Comparison of ENCODE assay signal across 8 cellular contexts in the genomic region with DNA sequence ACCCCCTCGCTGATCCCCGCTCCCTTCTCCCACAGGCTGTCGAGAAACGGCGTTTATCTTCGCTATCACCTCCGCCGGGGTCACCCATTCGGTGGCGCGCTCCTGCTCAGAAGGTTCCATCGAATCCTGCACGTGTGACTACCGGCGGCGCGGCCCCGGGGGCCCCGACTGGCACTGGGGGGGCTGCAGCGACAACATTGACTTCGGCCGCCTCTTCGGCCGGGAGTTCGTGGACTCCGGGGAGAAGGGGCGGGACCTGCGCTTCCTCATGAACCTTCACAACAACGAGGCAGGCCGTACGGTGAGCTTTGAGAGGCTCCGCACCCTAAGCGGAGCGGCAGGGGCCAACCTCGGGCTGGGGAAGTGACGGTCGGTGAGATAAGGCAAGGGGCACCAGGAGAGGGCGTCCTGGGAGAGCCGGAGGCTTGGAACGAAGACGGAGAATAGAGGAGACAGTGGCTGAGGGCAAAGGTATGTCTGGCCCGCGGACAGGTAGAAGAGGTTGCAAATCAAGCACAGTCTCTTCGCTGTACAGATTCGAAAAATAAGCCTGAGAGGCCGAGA. TPM values are rescaled to one million over a fixed set of nuclear protein-coding genes. Genes with fewer than 3 reads are reported as not detected.
DNase-seq lines count a peak whose midpoint lies in the region; ATAC-seq and TF ChIP-seq lines count a peak whose summit lies in the region.

No MANE protein-coding gene starts in this region.

- no peaks in the 10 kb centered on the region for H3K79me2 ChIP-seq in ACC112 (ENCODE audit: control insufficient read depth, insufficient read depth, low read length, unreplicated experiment)

- H3K27me3 ChIP-seq in ACC112 (ENCODE audit: insufficient read depth, low read length) = peaks cover 81% of the 10 kb centered on the region
- H3K27me3 ChIP-seq in HUES6 (ENCODE audit: control insufficient read depth, insufficient read depth, low read length) = peaks cover 99% of the 10 kb centered on the region
- peaks cover 8 to 51% of the 10 kb centered on the region in 2 donors for H3K27me3 ChIP-seq in right lobe of liver
- peaks cover 0 to 58% (median 36%) of the 10 kb centered on the region in 4 donors for H3K27me3 ChIP-seq in upper lobe of left lung

- H2AFZ ChIP-seq in ACC112 (ENCODE audit: low read length, unreplicated experiment) = no peak overlapping the region

- TF ChIP-seq EP300 in upper lobe of left lung (IDR thresholded peaks at IDR 0.05) = no peak

- no peak for TF ChIP-seq POLR2A in right lobe of liver (IDR thresholded peaks at IDR 0.05)
- no peak for TF ChIP-seq POLR2A in upper lobe of left lung (IDR thresholded peaks at IDR 0.05)

- peaks cover 52% of the 10 kb centered on the region for H3K4me1 Mint-ChIP-seq in activated naive CD4-positive, alpha-beta T cell treated with anti-CD3 and anti-CD28 coated beads, Interleukin-2, amount 10 ng/mL, durations not matched to agents 7 days and 5 days

- peaks cover 32% of the 10 kb centered on the region for H3K4me1 ChIP-seq in ACC112 (ENCODE audit: control insufficient read depth, insufficient read depth, low read length, unreplicated experiment)
- H3K4me1 ChIP-seq in HUES6 (ENCODE audit: control insufficient read depth, insufficient read depth, low read length) = peaks cover 30% of the 10 kb centered on the region
- peaks cover 4 to 34% (median 16%) of the 10 kb centered on the region in 4 donors for H3K4me1 ChIP-seq in right lobe of liver
- H3K4me1 ChIP-seq in upper lobe of left lung = peaks cover 39 to 44% (median 42%) of the 10 kb centered on the region in 4 donors

- peaks cover 100% of the 10 kb centered on the region for H3K27me3 Mint-ChIP-seq in activated naive CD4-positive, alpha-beta T cell treated with anti-CD3 and anti-CD28 coated beads, Interleukin-2, amount 10 ng/mL, durations not matched to agents 7 days and 5 days

- DNase-seq in activated naive CD4-positive, alpha-beta T cell treated with anti-CD3 and anti-CD28 coated beads, Interleukin-2, amount 10 ng/mL, durations not matched to agents 7 days and 5 days = peak; percentile 50
- peak in 1 of 3 donors; percentile 28 for DNase-seq in right lobe of liver
- DNase-seq in upper lobe of left lung = peak in 1 of 2 donors; percentile 85

- TF ChIP-seq CTCF in right lobe of liver (IDR thresholded peaks at IDR 0.05) (no peak), upper lobe of left lung (IDR thresholded peaks at IDR 0.05) (no peak)

- H3K36me3 Mint-ChIP-seq in activated naive CD4-positive, alpha-beta T cell treated with anti-CD3 and anti-CD28 coated beads, Interleukin-2, amount 10 ng/mL, durations not matched to agents 7 days and 5 days = peaks cover 11% of the 10 kb centered on the region

- H3K27ac ChIP-seq in ACC112 (ENCODE audit: low read depth, low read length) (no peak overlapping the region), HUES6 (ENCODE audit: low read depth, low read length) (no peak overlapping the region), right lobe of liver (no peak overlapping the region), upper lobe of left lung (no peak overlapping the region)

- CTCF ChIA-PET in activated naive CD4-positive, alpha-beta T cell treated with anti-CD3 and anti-CD28 coated beads, Interleukin-2, amount 10 ng/mL, durations not matched to agents 7 days and 5 days (lab: Charles Lee) = interaction anchor here (1.3 to 9.5 kb wide), 7 partner anchors 7 to 127 kb away, joined by 4 to 121 read pairs (median 36); a partner anchor contains a TSS

- 2% methylated on average over 11 of the region's 46 CpGs for WGBS in right lobe of liver (ENCODE audit: insufficient coverage, low coverage, low lambda C conversion rate, missing lambda C conversion rate)
- 2% methylated on average over 34 to 45 of the region's 46 CpGs for WGBS in upper lobe of left lung, 2 donors

- H3K4me3 ChIP-seq in ACC112 (ENCODE audit: low read depth, low read length) (peak overlapping the region; percentile 53; the same call in 1 of the 2 replicates), HUES6 (ENCODE audit: low read depth, low read length) (peak overlapping the region; percentile 65), right lobe of liver (peak overlapping the region; percentile 6 to 15 (median 9)), upper lobe of left lung (peak overlapping the region in 3 of 4 donors; percentile 28 to 40 (median 37))

- peak overlapping the region; percentile 77 for H3K27ac Mint-ChIP-seq in activated naive CD4-positive, alpha-beta T cell treated with anti-CD3 and anti-CD28 coated beads, Interleukin-2, amount 10 ng/mL, durations not matched to agents 7 days and 5 days

- H3K9me3 ChIP-seq in HUES6 (ENCODE audit: control insufficient read depth, insufficient read depth, low read depth, low read length) = no peaks in the 10 kb centered on the region
- no peaks in the 10 kb centered on the region for H3K9me3 ChIP-seq in right lobe of liver
- H3K9me3 ChIP-seq in upper lobe of left lung = no peaks in the 10 kb centered on the region

- no peak overlapping the region for H3K9ac ChIP-seq in HUES6 (ENCODE audit: low read length)

- intact Hi-C loops in right lobe of liver (cut with DNase I) = no loop called here

- ATAC-seq in right lobe of liver (peak; percentile 44 to 53 (median 46)), upper lobe of left lung (ENCODE audit: low FRiP score in 2 of 2) (no peak), HG02973 (IDR thresholded peaks at IDR 0.05; ENCODE audit: unreplicated experiment) (no peak), HG02852 (IDR thresholded peaks at IDR 0.05; ENCODE audit: unreplicated experiment) (no peak), HG03139 (IDR thresholded peaks at IDR 0.05; ENCODE audit: unreplicated experiment) (no peak)

- peak overlapping the region; percentile 69 for H3K4me3 Mint-ChIP-seq in activated naive CD4-positive, alpha-beta T cell treated with anti-CD3 and anti-CD28 coated beads, Interleukin-2, amount 10 ng/mL, durations not matched to agents 7 days and 5 days

- no peaks in the 10 kb centered on the region for H3K36me3 ChIP-seq in ACC112 (ENCODE audit: insufficient read depth, low read length)
- H3K36me3 ChIP-seq in HUES6 (ENCODE audit: control insufficient read depth, insufficient read depth, low read length) = no peaks in the 10 kb centered on the region
- no peaks in the 10 kb centered on the region for H3K36me3 ChIP-seq in right lobe of liver
- no peaks in the 10 kb centered on the region for H3K36me3 ChIP-seq in upper lobe of left lung

- no peaks in the 10 kb centered on the region for H3K9me3 Mint-ChIP-seq in activated naive CD4-positive, alpha-beta T cell treated with anti-CD3 and anti-CD28 coated beads, Interleukin-2, amount 10 ng/mL, durations not matched to agents 7 days and 5 days

RNA-seq across cellular contexts. Expression of a gene that starts 2.3 kb away (rescaled TPM):
- total RNA-seq in right lobe of liver (not detected), upper lobe of left lung (under 1 TPM in 1 of 6 donors, not detected in 5; 0.34 TPM)

RNA-seq across cellular contexts. Expression of a gene that starts 8.9 kb away (rescaled TPM):
- total RNA-seq in right lobe of liver = under 1 TPM in 2 of 6 experiments, not detected in 4; 0.12 TPM
- total RNA-seq in upper lobe of left lung = 1 to 10 TPM in 1 of 6 donors, under 1 TPM in 2, not detected in 3; 0.69 to 2.2 (median 0.74) TPM

RNA-seq across cellular contexts. Expression of a gene that starts 18.7 kb away (rescaled TPM):
- total RNA-seq in right lobe of liver = under 1 TPM in 2 of 6 experiments, not detected in 4; 0.18 to 0.19 TPM
- under 1 TPM in 4 of 6 donors, not detected in 2; 0.13 to 0.30 (median 0.18) TPM for total RNA-seq in upper lobe of left lung

RNA-seq across cellular contexts. Expression of a gene that starts 23.2 kb away (rescaled TPM):
- total RNA-seq in right lobe of liver (10 to 100 TPM; 30.9 to 50.7 (median 47.2) TPM), upper lobe of left lung (100 to 1,000 TPM in 3 of 6 donors, 10 to 100 TPM in 3; 67.4 to 178 (median 99.2) TPM)

RNA-seq across cellular contexts. Expression of a gene that starts 38.1 kb away (rescaled TPM):
- 10 to 100 TPM; 24.8 to 36.2 (median 30.1) TPM for total RNA-seq in right lobe of liver
- total RNA-seq in upper lobe of left lung = 10 to 100 TPM; 25.1 to 56.5 (median 42.0) TPM

Comparison
In these comparisons a context has a peak if more than half of its experiments do, and no peak if none do; other contexts are left out.
1. H3K4me3 ChIP-seq: peak in every context shown above with its lines; median percentile 65 in HUES6; 53 in ACC112; 37 in upper lobe of left lung; 9 in right lobe of liver.
2. ATAC-seq: peak in right lobe of liver (4 of 4); none in upper lobe of left lung (0 of 2), HG02973 (single experiment), HG02852 (single experiment) and HG03139 (single experiment).